Comparison of ENCODE assay signal across 20 cellular contexts in genomic region chr16:4379001-4379688, GRCh38. TPM values are rescaled to one million over a fixed set of nuclear protein-coding genes. Genes with fewer than 3 reads are reported as not detected.
A peak's percentile ranks its signal among the peaks of the same experiment; 100 is the strongest.
DNase-seq lines count a peak whose midpoint lies in the region; ATAC-seq and TF ChIP-seq lines count a peak whose summit lies in the region.
"Had no signal": no experiment of that assay in that cellular context is flagged by ENCODE, and none has a peak within 500 bp of the region (broad histone marks: within the 10 kb centered on the region; RNA-seq: fewer than 3 reads in every experiment).

No MANE protein-coding gene starts in this region.

- peak overlapping the region; percentile 63 for H3K9ac ChIP-seq in neuronal stem cell (ENCODE audit: low read depth, low read length, poor library complexity)

- H3K36me3 ChIP-seq in neuronal stem cell (replicated peaks in 1 of 2; ENCODE audit: control insufficient read depth in 2 of 2, insufficient read depth in 2 of 2, low read length in 2 of 2) (peaks cover 4 to 19% of the 10 kb centered on the region in 2 donors), upper lobe of left lung (peaks cover 15 to 52% (median 33%) of the 10 kb centered on the region in 4 donors)
- H3K36me3 ChIP-seq: colonic mucosa had no signal

- H3K14ac ChIP-seq in neuronal stem cell (ENCODE audit: low read length): no peak overlapping the region

- no peaks in the 10 kb centered on the region for H3K9me3 ChIP-seq in neuronal stem cell (replicated peaks in 1 of 2; ENCODE audit: control insufficient read depth in 2 of 2, insufficient read depth in 1 of 2, low read depth in 1 of 2, low read length in 2 of 2)
- no peaks in the 10 kb centered on the region for H3K9me3 ChIP-seq in upper lobe of left lung
- H3K9me3 ChIP-seq: A549; BLaER1 treated with 17β-estradiol and CSF1 and Interleukin-3, amounts not matched to agents 10 nM and 100 nM; colonic mucosa; pancreas had no signal

- no peak overlapping the region for H3K4ac ChIP-seq in neuronal stem cell (ENCODE audit: low read length)

- peak overlapping the region in 1 of 2 donors; percentile 36 for H3K4me3 Mint-ChIP-seq in effector memory CD8-positive, alpha-beta T cell
- H3K4me3 Mint-ChIP-seq: activated CD4-positive, alpha-beta memory T cell treated with anti-CD3 and anti-CD28 coated beads for 36 hours; activated naive CD4-positive, alpha-beta T cell treated with anti-CD3 and anti-CD28 coated beads for 36 hours had no signal

- peaks cover 24 to 34% of the 10 kb centered on the region in 2 donors for H3K4me1 ChIP-seq in neuronal stem cell (ENCODE audit: control insufficient read depth in 2 of 2, insufficient read depth in 1 of 2, low read depth in 1 of 2, low read length in 2 of 2)
- H3K4me1 ChIP-seq in upper lobe of left lung: peaks cover 49 to 56% (median 55%) of the 10 kb centered on the region in 4 donors
- H3K4me1 ChIP-seq: colonic mucosa had no signal

- DNase-seq in Right ventricle myocardium inferior (ENCODE audit: missing footprints) (peak; percentile 37), cardiac septum (ENCODE audit: low spot score) (no peak), neuronal stem cell (ENCODE audit: low spot score) (no peak), upper lobe of left lung (peak in 1 of 2 donors; percentile 68), NCI-H2107 treated with DMSO at 0.1 percent for 48 hours (lab: John Stamatoyannopoulos, UW; ENCODE audit: unreplicated experiment) (no peak)
- DNase-seq in effector memory CD8-positive, alpha-beta T cell: no peak
- DNase-seq: activated CD4-positive, alpha-beta memory T cell treated with anti-CD3 and anti-CD28 coated beads for 36 hours; activated naive CD4-positive, alpha-beta T cell treated with anti-CD3 and anti-CD28 coated beads for 36 hours; activated T-cell treated with anti-CD3 and anti-CD28 coated beads, Interleukin-2, amount 50 U/mL, for 1 hour; colonic mucosa; DMS 273 treated with DMSO at 0.1 percent for 48 hours; NCI-H146; NCI-H345; stimulated activated CD4-positive, alpha-beta T cell treated with anti-CD3 and anti-CD28 coated beads, Interleukin-4, amount 100 ng/mL, for 1 hour had no signal

- H3K18ac ChIP-seq in neuronal stem cell (ENCODE audit: low read length): peak overlapping the region; percentile 87

- H3K4me1 Mint-ChIP-seq in effector memory CD8-positive, alpha-beta T cell (ENCODE audit: low read depth in 2 of 2): peaks cover 7 to 22% of the 10 kb centered on the region in 2 donors

- intact Hi-C loops in Right ventricle myocardium inferior (cut with DNase I): no loop called here
- intact Hi-C loops in cardiac septum (cut with DNase I): no loop called here

- TF ChIP-seq EP300 in upper lobe of left lung (IDR thresholded peaks at IDR 0.05): no peak

- no peak for ATAC-seq in Right ventricle myocardium inferior
- ATAC-seq in effector memory CD8-positive, alpha-beta T cell (replicated peaks): no peak
- ATAC-seq in upper lobe of left lung (ENCODE audit: low FRiP score in 2 of 2): no peak
- ATAC-seq in HG03025 (IDR thresholded peaks at IDR 0.05; ENCODE audit: low FRiP score, unreplicated experiment): no peak
- ATAC-seq in GM18867 (IDR thresholded peaks at IDR 0.05; ENCODE audit: unreplicated experiment): no peak
- ATAC-seq: A549, pancreas had no signal

- H2AK5ac ChIP-seq in neuronal stem cell (ENCODE audit: low read depth, low read length): peak overlapping the region; percentile 94

- H2AFZ ChIP-seq in neuronal stem cell (ENCODE audit: low read length): no peak overlapping the region

- H3K9me3 Mint-ChIP-seq in effector memory CD8-positive, alpha-beta T cell: no peaks in the 10 kb centered on the region
- H3K9me3 Mint-ChIP-seq: activated CD4-positive, alpha-beta memory T cell treated with anti-CD3 and anti-CD28 coated beads for 36 hours; activated naive CD4-positive, alpha-beta T cell treated with anti-CD3 and anti-CD28 coated beads for 36 hours had no signal

- H3K79me1 ChIP-seq in neuronal stem cell (ENCODE audit: low read depth, low read length): peaks cover 10% of the 10 kb centered on the region

- H3K27ac Mint-ChIP-seq in effector memory CD8-positive, alpha-beta T cell: peak overlapping the region; percentile 35 to 92
- H3K27ac Mint-ChIP-seq: activated CD4-positive, alpha-beta memory T cell treated with anti-CD3 and anti-CD28 coated beads for 36 hours; activated naive CD4-positive, alpha-beta T cell treated with anti-CD3 and anti-CD28 coated beads for 36 hours had no signal

- peak overlapping the region; percentile 63 for H2BK12ac ChIP-seq in neuronal stem cell (ENCODE audit: low read length)

- no peaks in the 10 kb centered on the region for H3K27me3 Mint-ChIP-seq in effector memory CD8-positive, alpha-beta T cell
- H3K27me3 Mint-ChIP-seq: activated CD4-positive, alpha-beta memory T cell treated with anti-CD3 and anti-CD28 coated beads for 36 hours had no signal

- no peak for TF ChIP-seq CTCF in upper lobe of left lung (IDR thresholded peaks at IDR 0.05)

- H4K8ac ChIP-seq in neuronal stem cell (ENCODE audit: low read depth, low read length): no peak overlapping the region

- peak overlapping the region; percentile 88 for H2BK5ac ChIP-seq in neuronal stem cell (ENCODE audit: low read length)

- H3K4me3 ChIP-seq in neuronal stem cell (ENCODE audit: low read length in 2 of 2) (peak overlapping the region in 1 of 2 donors; percentile 5), upper lobe of left lung (no peak overlapping the region)
- H3K4me3 ChIP-seq: A549; BLaER1 treated with 17β-estradiol and CSF1 and Interleukin-3, amounts not matched to agents 10 nM and 100 nM; colonic mucosa; pancreas; skin epidermis had no signal

- H3K27me3 ChIP-seq in neuronal stem cell (ENCODE audit: control insufficient read depth in 3 of 3, insufficient read depth in 3 of 3, low read depth in 1 of 3, low read length in 3 of 3) (no peaks in the 10 kb centered on the region), upper lobe of left lung (no peaks in the 10 kb centered on the region)
- H3K27me3 ChIP-seq: BLaER1 treated with 17β-estradiol and CSF1 and Interleukin-3, amounts not matched to agents 10 nM and 100 nM; colonic mucosa; pancreas had no signal

- H2BK15ac ChIP-seq in neuronal stem cell (ENCODE audit: low read length): peak overlapping the region; percentile 59

- WGBS in neuronal stem cell (ENCODE audit: extremely low coverage in 2 of 2, insufficient read length in 2 of 2, insufficient replicate concordance in 1 of 2), 2 donors: no CpG with 5 or more reads among the region's 21 CpGs
- WGBS in upper lobe of left lung, 2 donors: 81 to 90% methylated on average over 9 to 13 of the region's 21 CpGs

- H4K91ac ChIP-seq in neuronal stem cell (ENCODE audit: low read depth, low read length, poor library complexity): no peak overlapping the region

- H2BK120ac ChIP-seq in neuronal stem cell (ENCODE audit: low read depth, low read length): peak overlapping the region; percentile 54

- H3K36me3 Mint-ChIP-seq in effector memory CD8-positive, alpha-beta T cell (ENCODE audit: insufficient read depth): peaks cover 99% of the 10 kb centered on the region

- no peak overlapping the region for H3K23ac ChIP-seq in neuronal stem cell (ENCODE audit: low read depth, low read length, poor library complexity)

- no peak for TF ChIP-seq POLR2A in upper lobe of left lung (IDR thresholded peaks at IDR 0.05)

- H3K27ac ChIP-seq in neuronal stem cell (replicated peaks; ENCODE audit: low read length) (no peak overlapping the region), upper lobe of left lung (peak overlapping the region in 3 of 4 donors; percentile 6 to 82 (median 82))
- H3K27ac ChIP-seq: colonic mucosa, pancreas had no signal

- no peak overlapping the region for H3K4me2 ChIP-seq in neuronal stem cell (ENCODE audit: insufficient read depth, low read length, poor library complexity, severe bottlenecking)
- H3K4me2 ChIP-seq: A549 had no signal

RNA-seq across cellular contexts. Expression of gene VASN, which starts 7.5 kb away (rescaled TPM):
- 6.4 TPM for total RNA-seq in Right ventricle myocardium inferior
- 6.3 TPM for total RNA-seq in cardiac septum
- 7.8 TPM for polyA plus RNA-seq in neuronal stem cell (2013, experiment 1 of 2)
- polyA plus RNA-seq in neuronal stem cell (2013, experiment 2 of 2): 7.6 TPM
- 10 to 100 TPM; 11.4 to 40.6 (median 30.2) TPM for total RNA-seq in upper lobe of left lung
- total RNA-seq: activated naive CD4-positive, alpha-beta T cell treated with anti-CD3 and anti-CD28 coated beads for 36 hours had no signal

RNA-seq across cellular contexts. Expression of gene PAM16, which starts 28.0 kb away (rescaled TPM):
- total RNA-seq in Right ventricle myocardium inferior (73.4 TPM), cardiac septum (43.3 TPM), upper lobe of left lung (10 to 100 TPM; 45.5 to 71.8 (median 62.6) TPM)
- 76.9 TPM for polyA plus RNA-seq in neuronal stem cell (2013, experiment 1 of 2)
- 74.7 TPM for polyA plus RNA-seq in neuronal stem cell (2013, experiment 2 of 2)

RNA-seq across cellular contexts. Expression of gene CORO7, which starts 37.3 kb away (rescaled TPM):
- 11.6 TPM for total RNA-seq in Right ventricle myocardium inferior
- total RNA-seq in cardiac septum: 11.9 TPM
- 8.9 TPM for polyA plus RNA-seq in neuronal stem cell (2013, experiment 1 of 2)
- polyA plus RNA-seq in neuronal stem cell (2013, experiment 2 of 2): 10.3 TPM
- total RNA-seq in upper lobe of left lung: 100 to 1,000 TPM in 2 of 6 donors, 10 to 100 TPM in 4; 42.9 to 235 (median 69.0) TPM

RNA-seq across cellular contexts. Expression of gene DNAJA3, which starts 46.5 kb away (rescaled TPM):
- 71.4 TPM for total RNA-seq in Right ventricle myocardium inferior
- total RNA-seq in cardiac septum: 50.7 TPM
- polyA plus RNA-seq in neuronal stem cell (2013, experiment 1 of 2): 34.6 TPM
- 34.4 TPM for polyA plus RNA-seq in neuronal stem cell (2013, experiment 2 of 2)
- total RNA-seq in upper lobe of left lung: 10 to 100 TPM; 31.2 to 61.8 (median 36.6) TPM
